ENCODE assay signal across 14 cellular contexts in genomic region chr17:64390066-64390465, GRCh38. TPM values are rescaled to one million over a fixed set of nuclear protein-coding genes. Genes with fewer than 3 reads are reported as not detected.
A peak's percentile ranks its signal among the peaks of the same experiment; 100 is the strongest.
DNase-seq lines count a peak whose midpoint lies in the region; ATAC-seq and TF ChIP-seq lines count a peak whose summit lies in the region.
"Had no signal": no experiment of that assay in that cellular context is flagged by ENCODE, and none has a peak within 500 bp of the region (broad histone marks: within the 10 kb centered on the region; RNA-seq: fewer than 3 reads in every experiment).

No MANE protein-coding gene starts in this region.

- no peaks in the 10 kb centered on the region for H3K9me3 Mint-ChIP-seq in natural killer cell
- H3K9me3 Mint-ChIP-seq: H9, nephron had no signal

- H3K4me3 Mint-ChIP-seq in natural killer cell = peak overlapping the region; percentile 84
- H3K4me3 Mint-ChIP-seq: H9, nephron had no signal

- no peaks in the 10 kb centered on the region for H3K36me3 Mint-ChIP-seq in natural killer cell

- H3K4me1 Mint-ChIP-seq in natural killer cell = peaks cover 81% of the 10 kb centered on the region in 2 donors
- H3K4me1 Mint-ChIP-seq: nephron had no signal

- peak overlapping the region; percentile 42 to 45 for H3K4me3 ChIP-seq in right atrium auricular region

- intact Hi-C loops in left cardiac atrium (cut with DNase I) (no loop called here), natural killer cell (cut with micrococcal nuclease) (loop anchor here (5.0 kb wide), 1 partner anchor 43 kb away; no protein-coding TSS in a partner anchor)

- H3K27me3 ChIP-seq in right atrium auricular region = no peaks in the 10 kb centered on the region

- H3K9me3 ChIP-seq in right atrium auricular region = no peaks in the 10 kb centered on the region

- peaks cover 4% of the 10 kb centered on the region for H3K36me3 ChIP-seq in right atrium auricular region

- peak overlapping the region; percentile 74 to 78 for H3K27ac ChIP-seq in right atrium auricular region
- H3K27ac ChIP-seq in cingulate gyrus (ENCODE audit: low read depth, low read length) = peak overlapping the region; percentile 29

- ATAC-seq in left cardiac atrium (no peak), natural killer cell (no peak)

- peaks cover 0 to 15% of the 10 kb centered on the region in 2 donors for H3K4me1 ChIP-seq in right atrium auricular region

- peak overlapping the region; percentile 84 to 93 for H3K27ac Mint-ChIP-seq in natural killer cell
- H3K27ac Mint-ChIP-seq: H9, nephron had no signal

- TF ChIP-seq CTCF in right atrium auricular region (IDR thresholded peaks at IDR 0.05) (no peak), natural killer cell (IDR thresholded peaks at IDR 0.05) (no peak)

- no peak for DNase-seq in right atrium auricular region (ENCODE audit: low spot score)
- no peak for DNase-seq in left cardiac atrium
- no peak for DNase-seq in natural killer cell
- DNase-seq in NCI-H510A (lab: John Stamatoyannopoulos, UW) = no peak
- DNase-seq in AG08396 (ENCODE audit: low spot score) = no peak
- no peak for DNase-seq in activated gamma-delta T cell (lab: John Stamatoyannopoulos, UW)
- DNase-seq in mesenteric fat pad (ENCODE audit: low spot score) = no peak
- DNase-seq: activated T-cell treated with anti-CD3 and anti-CD28 coated beads for 4 hours; H9; NCI-H1105; NCI-H69; stimulated activated CD4-positive, alpha-beta T cell treated with anti-CD3 and anti-CD28 coated beads, Interleukin-1b, Interleukin-23, amount 100 ng/mL, for 48 hours had no signal

- H3K27me3 Mint-ChIP-seq in natural killer cell (ENCODE audit: low read depth in 2 of 2) = no peaks in the 10 kb centered on the region

RNA-seq across cellular contexts. Expression of gene PECAM1, which starts 0.6 kb away (rescaled TPM):
- total RNA-seq in right atrium auricular region (100 to 1,000 TPM in 1 of 2 donors, 10 to 100 TPM in 1; 77.5 to 153 TPM), left cardiac atrium (100 to 1,000 TPM; 147 to 297 TPM), natural killer cell (10 to 100 TPM; 57.1 to 79.8 (median 72.6) TPM), mesenteric fat pad (367 TPM)

RNA-seq across cellular contexts. Expression of gene MILR1, which starts 58.8 kb away (rescaled TPM):
- 1 to 10 TPM; 2.4 to 5.0 TPM for total RNA-seq in right atrium auricular region
- 10 to 100 TPM in 1 of 2 donors, 1 to 10 TPM in 1; 5.0 to 13.7 TPM for total RNA-seq in left cardiac atrium
- 10 to 100 TPM in 1 of 3 donors, 1 to 10 TPM in 2; 2.2 to 12.0 (median 3.3) TPM for total RNA-seq in natural killer cell
- total RNA-seq in mesenteric fat pad = 15.5 TPM
- total RNA-seq: H9 had no signal
